Comparison of ENCODE assay signal across 9 cellular contexts in genomic region chr7:44978511-44979366, GRCh38. TPM values are rescaled to one million over a fixed set of nuclear protein-coding genes. Genes with fewer than 3 reads are reported as not detected.
DNase-seq lines count a peak whose midpoint lies in the region; ATAC-seq and TF ChIP-seq lines count a peak whose summit lies in the region.
"Had no signal": no experiment of that assay in that cellular context is flagged by ENCODE, and none has a peak within 500 bp of the region (broad histone marks: within the 10 kb centered on the region; RNA-seq: fewer than 3 reads in every experiment).

TSS of gene MYO1G (minus strand) at chr7:44979015. CDS start at chr7:44978961, 54 bp downstream.

- H3K4me1 Mint-ChIP-seq in CD4-positive, alpha-beta T cell (ENCODE audit: low read depth) = peaks cover 85% of the 10 kb centered on the region
- H3K4me1 Mint-ChIP-seq in endothelial cell (ENCODE audit: unreplicated experiment) = no peaks in the 10 kb centered on the region

- POLR2A ChIA-PET in CD4-positive, alpha-beta T cell (lab: Charles Lee) = interaction anchor here (0.6 to 16.1 kb wide), 16 partner anchors 14 to 397 kb away, joined by 3 to 321 read pairs (median 4); partner anchors contain the start of genes CCM2, H2AZ2, OGDH and PURB

- peak; percentile 60 to 91 (median 80) for DNase-seq in CD4-positive, alpha-beta T cell
- DNase-seq in Kasumi-1 (lab: John Stamatoyannopoulos, UW) (peak; percentile 100), left cardiac atrium (peak; percentile 60), H4 (ENCODE audit: low spot score) (no peak), endothelial cell (ENCODE audit: low spot score) (no peak)
- DNase-seq in activated CD8-positive, alpha-beta memory T cell treated with anti-CD3 and anti-CD28 coated beads for 48 hours (ENCODE audit: low read depth in 2 of 3, low spot score in 2 of 3) = peak in 2 of 3 experiments; percentile 86 to 89
- peak; percentile 51 to 70 (median 53) for DNase-seq in stimulated activated CD4-positive, alpha-beta T cell treated with anti-CD3 and anti-CD28 coated beads, TNF-alpha, amount 100 ng/mL, for 4 hours (ENCODE audit: low read depth in 3 of 3)

- no peaks in the 10 kb centered on the region for H3K9me3 ChIP-seq in CD4-positive, alpha-beta T cell (ENCODE audit: control insufficient read depth, low read length)

- peak within 1 kb of the TSS; percentile 90 for H3K27ac ChIP-seq in CD4-positive, alpha-beta T cell (ENCODE audit: low read depth, low read length)

- no peaks in the 10 kb centered on the region for H3K27me3 ChIP-seq in CD4-positive, alpha-beta T cell (ENCODE audit: control insufficient read depth, insufficient read depth, low read length)

- peak; percentile 79 for ATAC-seq in CD4-positive, alpha-beta T cell (ENCODE audit: poor library complexity)
- ATAC-seq in GM21528 (IDR thresholded peaks at IDR 0.05; ENCODE audit: low FRiP score, unreplicated experiment) = peak; percentile 60
- peak; percentile 62 to 71 for ATAC-seq in left cardiac atrium

- H3K9me3 Mint-ChIP-seq in CD4-positive, alpha-beta T cell = no peaks in the 10 kb centered on the region
- H3K9me3 Mint-ChIP-seq in endothelial cell (ENCODE audit: unreplicated experiment) = no peaks in the 10 kb centered on the region

- CTCF ChIA-PET in CD4-positive, alpha-beta T cell (lab: Charles Lee) = interaction anchor here (1.0 to 1.7 kb wide), 4 partner anchors 21 to 70 kb away, joined by 3 to 7 read pairs (median 4); partner anchors contain the start of gene CCM2

- H3K36me3 Mint-ChIP-seq in CD4-positive, alpha-beta T cell (ENCODE audit: low read depth) = peaks cover 67% of the 10 kb centered on the region
- H3K36me3 Mint-ChIP-seq in endothelial cell (ENCODE audit: low read depth, unreplicated experiment) = peaks cover 8% of the 10 kb centered on the region

- TF ChIP-seq CTCF in CD4-positive, alpha-beta T cell (IDR thresholded peaks at IDR 0.05) = no peak
- TF ChIP-seq CTCF in endothelial cell (IDR thresholded peaks at IDR 0.05; ENCODE audit: unreplicated experiment) = no peak

- peak within 1 kb of the TSS; percentile 93 for H3K4me3 Mint-ChIP-seq in CD4-positive, alpha-beta T cell
- no peak within 1 kb of the TSS for H3K4me3 Mint-ChIP-seq in endothelial cell (ENCODE audit: unreplicated experiment)

- peak within 1 kb of the TSS; percentile 95 for H3K27ac Mint-ChIP-seq in CD4-positive, alpha-beta T cell
- H3K27ac Mint-ChIP-seq in endothelial cell (ENCODE audit: unreplicated experiment) = no peak within 1 kb of the TSS

- H3K27me3 Mint-ChIP-seq in CD4-positive, alpha-beta T cell = no peaks in the 10 kb centered on the region
- peaks cover 6% of the 10 kb centered on the region for H3K27me3 Mint-ChIP-seq in endothelial cell (ENCODE audit: unreplicated experiment)

- intact Hi-C loops in CD4-positive, alpha-beta T cell (cut with DNase I, micrococcal nuclease) = loop anchor here in 1 of 2 experiments (1.0 kb wide), 2 partner anchors 23 to 49 kb away; no protein-coding TSS in a partner anchor
- intact Hi-C loops in left cardiac atrium (cut with DNase I) = no loop called here

RNA-seq across cellular contexts. Expression of gene MYO1G, which starts in this region (rescaled TPM):
- 100 to 1,000 TPM; 155 to 157 TPM for total RNA-seq in CD4-positive, alpha-beta T cell
- total RNA-seq in left cardiac atrium = 1 to 10 TPM; 3.1 to 3.5 TPM
- total RNA-seq in H4 (2014; rRNA removed; shearing (Covaris generic)) = not detected in 2 replicates
- 0.13 TPM for total RNA-seq in endothelial cell (ENCODE audit: unreplicated experiment)
- total RNA-seq: glomerular endothelial cell had no signal

Comparison
In these comparisons a context has a peak if more than half of its experiments do, and no peak if none do; other contexts are left out.
1. RNA of gene MYO1G (total RNA-seq): 155 to 157 TPM in CD4-positive, alpha-beta T cell; 3.1 to 3.5 TPM in left cardiac atrium, 0.13 TPM in endothelial cell (single experiment) and not detected in H4; every median in the first group is over 10 times any median in the second.
2. DNase-seq: peak in CD4-positive, alpha-beta T cell (10 of 10), Kasumi-1 (2 of 2), activated CD8-positive, alpha-beta memory T cell treated with anti-CD3 and anti-CD28 coated beads for 48 hours (2 of 3), left cardiac atrium (single experiment) and stimulated activated CD4-positive, alpha-beta T cell treated with anti-CD3 and anti-CD28 coated beads, TNF-alpha, amount 100 ng/mL, for 4 hours (3 of 3); none in H4 (single experiment) and endothelial cell (single experiment).
3. Peak in every context shown above with its lines, with median percentiles within 50 percentile points of each other: ATAC-seq.